8 cellular contexts compared by ENCODE assay signal in the genomic region with DNA sequence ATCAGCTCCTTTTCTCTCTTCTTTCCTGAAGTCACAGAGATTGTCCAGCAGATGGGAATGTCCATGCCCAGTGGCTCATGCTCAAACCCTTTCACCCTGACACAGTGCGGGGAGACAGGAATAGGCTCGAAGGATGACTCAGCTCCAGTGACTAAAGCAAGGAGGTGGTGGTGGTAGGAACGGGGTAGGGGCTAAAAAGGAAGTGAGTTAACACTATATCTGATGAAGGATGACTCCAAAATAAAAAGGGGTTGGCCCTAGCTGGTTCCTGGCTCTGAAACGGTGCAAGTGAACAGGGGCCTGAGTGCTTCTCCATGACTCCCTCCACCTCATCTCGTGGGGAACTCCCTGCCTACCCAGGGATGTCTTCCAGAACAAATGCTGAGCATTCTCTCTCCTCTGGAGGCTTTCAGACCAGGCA.
DNase-seq lines count a peak whose midpoint lies in the region; TF ChIP-seq lines count a peak whose summit lies in the region.

No MANE protein-coding gene starts in this region.

- peak; percentile 83 for DNase-seq in AG20443 (ENCODE audit: low spot score)
- DNase-seq in MG63: peak; percentile 93
- DNase-seq in activated T-cell treated with anti-CD3 and anti-CD28 coated beads, Interleukin-2, amount 50 U/mL, for 48 hours: peak; percentile 69 to 73
- DNase-seq in midbrain (lab: John Stamatoyannopoulos, UW): no peak
- DNase-seq in GM13976 (ENCODE audit: low spot score): no peak
- DNase-seq in NCI-H2171 treated with DMSO at 0.1 percent for 48 hours (lab: John Stamatoyannopoulos, UW): no peak
- no peak for DNase-seq in dorsolateral prefrontal cortex

- TF ChIP-seq CTCF in GM13976 (IDR thresholded peaks at IDR 0.05; ENCODE audit: borderline replicate concordance, control extremely low read depth, extremely low read depth, insufficient read depth, missing control alignments) (no peak), dorsolateral prefrontal cortex (IDR thresholded peaks at IDR 0.05 in 54 of 56, conservative IDR thresholded peaks at IDR 0.05 in 2 of 56; ENCODE audit: low read depth in 1 of 56, partially characterized antibody in 56 of 56) (no peak)

- H3K36me3 ChIP-seq in MG63 (no peaks in the 10 kb centered on the region), mesodermal cell (ENCODE audit: control insufficient read depth, insufficient read depth, low read length) (no peaks in the 10 kb centered on the region)

- peaks cover 29% of the 10 kb centered on the region for H3K4me1 ChIP-seq in mesodermal cell (ENCODE audit: control insufficient read depth, insufficient read depth, low read length, poor library complexity, severe bottlenecking)

- WGBS in mesodermal cell (ENCODE audit: insufficient coverage in 2 of 2), 2 experiments: 29 to 38% methylated on average over 1 to 4 of the region's 5 CpGs

- in situ Hi-C loops in GM13976 (cut with MboI; ENCODE audit: low sequenced_read_pairs, unreplicated experiment): no loop called here

- H3K4me3 ChIP-seq in MG63 (no peak overlapping the region), mesodermal cell (ENCODE audit: extremely low read depth, insufficient read depth, low read length, poor library complexity, severe bottlenecking) (no peak overlapping the region), dorsolateral prefrontal cortex (no peak overlapping the region)

- H3K27ac ChIP-seq in mesodermal cell (ENCODE audit: low read depth, low read length, severe bottlenecking): peak overlapping the region; percentile 75
- no peak overlapping the region for H3K27ac ChIP-seq in dorsolateral prefrontal cortex

- intact Hi-C loops in dorsolateral prefrontal cortex (cut with DNase I): no loop called here

- H3K27me3 ChIP-seq in MG63 (no peaks in the 10 kb centered on the region), dorsolateral prefrontal cortex (no peaks in the 10 kb centered on the region)

- H3K9me3 ChIP-seq in MG63: no peaks in the 10 kb centered on the region
- no peaks in the 10 kb centered on the region for H3K9me3 ChIP-seq in mesodermal cell (ENCODE audit: control insufficient read depth, low read length)

Comparison
In these comparisons a context has a peak if more than half of its experiments do, and no peak if none do; other contexts are left out.
1. DNase-seq: peak in AG20443 (single experiment), MG63 (single experiment) and activated T-cell treated with anti-CD3 and anti-CD28 coated beads, Interleukin-2, amount 50 U/mL, for 48 hours (2 of 2); none in midbrain (single experiment), GM13976 (single experiment), NCI-H2171 treated with DMSO at 0.1 percent for 48 hours (single experiment) and dorsolateral prefrontal cortex (0 of 10).